ENCODE assay signal across 8 cellular contexts in the genomic region with DNA sequence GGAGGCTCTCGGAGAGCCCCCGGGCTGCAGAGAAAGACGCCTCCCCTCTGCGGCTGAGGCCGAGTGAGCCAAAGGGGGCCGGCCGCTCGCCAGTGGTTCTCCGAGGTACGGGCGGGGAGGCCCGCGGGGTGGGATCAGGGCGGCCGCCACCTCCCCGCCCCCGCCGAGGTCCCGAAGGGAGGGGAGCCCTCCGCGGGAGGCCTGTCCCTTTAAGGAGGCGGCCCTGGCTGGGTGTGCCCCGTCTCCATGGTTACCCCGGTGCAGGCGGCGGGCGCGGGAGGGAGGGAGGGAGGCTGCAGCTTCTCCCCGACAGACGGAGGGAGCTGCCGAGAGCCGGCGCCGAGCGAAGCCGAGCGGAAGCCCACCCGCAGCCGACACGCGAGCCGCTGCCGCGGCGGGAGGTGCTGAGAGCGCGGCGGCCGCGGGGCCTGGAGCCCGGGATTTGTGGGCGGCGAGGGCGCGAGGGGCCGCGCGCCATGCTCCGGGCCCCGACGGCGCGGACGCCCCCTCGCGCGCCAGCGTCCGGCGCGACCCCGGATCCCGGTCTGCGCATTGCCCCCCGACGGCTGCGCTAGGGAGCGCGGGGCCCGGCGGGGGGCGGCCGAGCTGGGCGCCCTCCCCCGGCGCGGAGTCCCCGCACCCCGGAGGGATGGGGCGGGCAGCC. TPM values are rescaled to one million over a fixed set of nuclear protein-coding genes. Genes with fewer than 3 reads are reported as not detected.
A peak's percentile ranks its signal among the peaks of the same experiment; 100 is the strongest.
DNase-seq lines count a peak whose midpoint lies in the region; ATAC-seq and TF ChIP-seq lines count a peak whose summit lies in the region.

A gene with protein sequence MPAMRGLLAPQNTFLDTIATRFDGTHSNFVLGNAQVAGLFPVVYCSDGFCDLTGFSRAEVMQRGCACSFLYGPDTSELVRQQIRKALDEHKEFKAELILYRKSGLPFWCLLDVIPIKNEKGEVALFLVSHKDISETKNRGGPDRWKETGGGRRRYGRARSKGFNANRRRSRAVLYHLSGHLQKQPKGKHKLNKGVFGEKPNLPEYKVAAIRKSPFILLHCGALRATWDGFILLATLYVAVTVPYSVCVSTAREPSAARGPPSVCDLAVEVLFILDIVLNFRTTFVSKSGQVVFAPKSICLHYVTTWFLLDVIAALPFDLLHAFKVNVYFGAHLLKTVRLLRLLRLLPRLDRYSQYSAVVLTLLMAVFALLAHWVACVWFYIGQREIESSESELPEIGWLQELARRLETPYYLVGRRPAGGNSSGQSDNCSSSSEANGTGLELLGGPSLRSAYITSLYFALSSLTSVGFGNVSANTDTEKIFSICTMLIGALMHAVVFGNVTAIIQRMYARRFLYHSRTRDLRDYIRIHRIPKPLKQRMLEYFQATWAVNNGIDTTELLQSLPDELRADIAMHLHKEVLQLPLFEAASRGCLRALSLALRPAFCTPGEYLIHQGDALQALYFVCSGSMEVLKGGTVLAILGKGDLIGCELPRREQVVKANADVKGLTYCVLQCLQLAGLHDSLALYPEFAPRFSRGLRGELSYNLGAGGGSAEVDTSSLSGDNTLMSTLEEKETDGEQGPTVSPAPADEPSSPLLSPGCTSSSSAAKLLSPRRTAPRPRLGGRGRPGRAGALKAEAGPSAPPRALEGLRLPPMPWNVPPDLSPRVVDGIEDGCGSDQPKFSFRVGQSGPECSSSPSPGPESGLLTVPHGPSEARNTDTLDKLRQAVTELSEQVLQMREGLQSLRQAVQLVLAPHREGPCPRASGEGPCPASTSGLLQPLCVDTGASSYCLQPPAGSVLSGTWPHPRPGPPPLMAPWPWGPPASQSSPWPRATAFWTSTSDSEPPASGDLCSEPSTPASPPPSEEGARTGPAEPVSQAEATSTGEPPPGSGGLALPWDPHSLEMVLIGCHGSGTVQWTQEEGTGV (plus strand): TSS at position 291 of the 664 bp plus-strand sequence. CDS start 387 bp downstream, outside the sequence.

- peak within 1 kb of the TSS in 1 of 2 experiments; percentile 67 for H3K23ac ChIP-seq in mesenchymal stem cell (ENCODE audit: low read length in 2 of 2)

- H4K8ac ChIP-seq in mesenchymal stem cell (ENCODE audit: low read length): peak within 1 kb of the TSS; percentile 25

- no peak within 1 kb of the TSS for H3K18ac ChIP-seq in mesenchymal stem cell (ENCODE audit: low read depth in 1 of 2, low read length in 2 of 2)

- H3K4me3 ChIP-seq in mesenchymal stem cell (ENCODE audit: insufficient read depth in 1 of 2, low read depth in 1 of 2, low read length in 2 of 2): peak within 1 kb of the TSS; percentile 40 to 51

- peaks cover 21% of the 10 kb centered on the region for H3K4me1 ChIP-seq in mesenchymal stem cell (ENCODE audit: control insufficient read depth, insufficient read depth, low read depth, low read length)

- no peaks in the 10 kb centered on the region for H3K36me3 ChIP-seq in mesenchymal stem cell (ENCODE audit: control insufficient read depth in 1 of 2, insufficient read depth in 2 of 2, low read depth in 1 of 2, low read length in 2 of 2)

- H4K91ac ChIP-seq in mesenchymal stem cell (ENCODE audit: low read length): peak within 1 kb of the TSS; percentile 19

- H3K4me2 ChIP-seq in mesenchymal stem cell (ENCODE audit: low read length, poor library complexity, severe bottlenecking): peak within 1 kb of the TSS; percentile 73

- no peak within 1 kb of the TSS for H3K4ac ChIP-seq in mesenchymal stem cell (ENCODE audit: low read depth in 1 of 2, low read length in 2 of 2)

- no peak within 1 kb of the TSS for H2BK12ac ChIP-seq in mesenchymal stem cell (ENCODE audit: low read length in 2 of 2)

- ATAC-seq in HG03432 (IDR thresholded peaks at IDR 0.05; ENCODE audit: unreplicated experiment): peak; percentile 68
- no peak for ATAC-seq in GM19452 (IDR thresholded peaks at IDR 0.05; ENCODE audit: unreplicated experiment)

- WGBS in mesenchymal stem cell: 1% methylated on average over 37 of the region's 90 CpGs

- no peak within 1 kb of the TSS for H3K9ac ChIP-seq in mesenchymal stem cell (ENCODE audit: low read length)

- H3K79me1 ChIP-seq in mesenchymal stem cell (replicated peaks; ENCODE audit: low read length, poor library complexity, severe bottlenecking): no peaks in the 10 kb centered on the region

- H2BK5ac ChIP-seq in mesenchymal stem cell (ENCODE audit: low read depth, low read length, poor library complexity, severe bottlenecking): no peak within 1 kb of the TSS

- H2AFZ ChIP-seq in mesenchymal stem cell (ENCODE audit: low read depth, low read length): no peak within 1 kb of the TSS

- H3K27ac ChIP-seq in mesenchymal stem cell (ENCODE audit: low read length, poor library complexity, severe bottlenecking): no peak within 1 kb of the TSS

- H3K14ac ChIP-seq in mesenchymal stem cell (ENCODE audit: low read length in 2 of 2): peak within 1 kb of the TSS in 1 of 2 experiments; percentile 2

- no peaks in the 10 kb centered on the region for H3K9me3 ChIP-seq in mesenchymal stem cell (ENCODE audit: control insufficient read depth, low read length)

- peak; percentile 97 for DNase-seq in GM13976 (ENCODE audit: low spot score)
- DNase-seq in NCI-H774 (lab: John Stamatoyannopoulos, UW): peak; percentile 92
- DNase-seq in activated CD8-positive, alpha-beta memory T cell treated with anti-CD3 and anti-CD28 coated beads for 1 hour (ENCODE audit: extremely low read depth in 1 of 2, low read depth in 1 of 2): peak; percentile 81 to 82
- DNase-seq in effector CD8-positive, alpha-beta T cell (lab: John Stamatoyannopoulos, UW): peak; percentile 85
- DNase-seq in mesenchymal stem cell: peak; percentile 64
- DNase-seq in stimulated activated CD8-positive, alpha-beta memory T cell treated with anti-CD3 and anti-CD28 coated beads, Interleukin-12 subunit alpha, Interleukin-12 subunit beta, amount 100 ng/mL, for 1 hour (ENCODE audit: low read depth): peak; percentile 81

- in situ Hi-C loops in GM13976 (cut with MboI; ENCODE audit: low sequenced_read_pairs, unreplicated experiment): no loop called here

- peak within 1 kb of the TSS; percentile 63 for H2BK15ac ChIP-seq in mesenchymal stem cell (ENCODE audit: low read depth, poor library complexity, severe bottlenecking)

- no peak for TF ChIP-seq CTCF in GM13976 (IDR thresholded peaks at IDR 0.05; ENCODE audit: borderline replicate concordance, control extremely low read depth, extremely low read depth, insufficient read depth, missing control alignments)

- peaks cover 44 to 67% of the 10 kb centered on the region in 2 experiments for H3K27me3 ChIP-seq in mesenchymal stem cell (ENCODE audit: control insufficient read depth in 1 of 2, insufficient read depth in 1 of 2, low read length in 2 of 2)

- H2AK5ac ChIP-seq in mesenchymal stem cell (ENCODE audit: low read length, severe bottlenecking): no peak within 1 kb of the TSS

- no peak within 1 kb of the TSS for H2BK120ac ChIP-seq in mesenchymal stem cell (ENCODE audit: low read depth, low read length)

RNA-seq across cellular contexts. Expression of the gene that starts here (rescaled TPM):
- 0.03 TPM for polyA plus RNA-seq in mesenchymal stem cell (2013, experiment 1 of 2)
- 0.01 TPM for polyA plus RNA-seq in mesenchymal stem cell (2013, experiment 2 of 2)
